ENCODE assay signal across 8 cellular contexts in genomic region chr5:40679998-40680681, GRCh38. TPM values are rescaled to one million over a fixed set of nuclear protein-coding genes. Genes with fewer than 3 reads are reported as not detected.
DNase-seq lines count a peak whose midpoint lies in the region; ATAC-seq and TF ChIP-seq lines count a peak whose summit lies in the region.

No MANE protein-coding gene starts in this region.

- H3K9ac ChIP-seq in liver (ENCODE audit: low read depth in 1 of 2, low read length in 2 of 2), result peak overlapping the region in 1 of 2 donors; percentile 21

- ATAC-seq in GM23338, result peak; percentile 52

- H3K9me3 Mint-ChIP-seq in GM23338 (peaks cover 2% of the 10 kb centered on the region; the same call in 1 of the 3 replicates), brain (peaks cover 0 to 7% (median 0%) of the 10 kb centered on the region in 5 experiments)
- H3K9me3 Mint-ChIP-seq in stimulated activated naive CD8-positive, alpha-beta T cell treated with anti-CD3 and anti-CD28 coated beads, Interleukin-15, Interleukin-2, amounts not matched to agents 100 ng/mL and 50 ng/mL, for 24 hours, result no peaks in the 10 kb centered on the region

- peak overlapping the region; percentile 86 for H3K4me2 ChIP-seq in GM23338

- WGBS in liver, result 2% methylated on average over 40 of the region's 40 CpGs

- DNase-seq in GM23338 (ENCODE audit: low spot score), result peak; percentile 52
- peak; percentile 48 for DNase-seq in NB4 (ENCODE audit: low read depth)
- DNase-seq in NCI-H1930 (lab: John Stamatoyannopoulos, UW), result no peak
- DNase-seq in dermis blood vessel endothelial cell, result no peak

- no peaks in the 10 kb centered on the region for H3K79me2 ChIP-seq in GM23338 (replicated peaks; ENCODE audit: insufficient read depth)

- H3K27ac ChIP-seq in GM23338 (ENCODE audit: low read depth) (no peak overlapping the region), liver (ENCODE audit: low read depth in 1 of 2, low read length in 2 of 2) (peak overlapping the region; percentile 15 to 51)

- no peaks in the 10 kb centered on the region for H3K36me3 ChIP-seq in GM23338 (ENCODE audit: insufficient read depth)
- H3K36me3 ChIP-seq in liver (ENCODE audit: control insufficient read depth in 4 of 4, insufficient read depth in 3 of 4, low read depth in 1 of 4, low read length in 3 of 4), result no peaks in the 10 kb centered on the region

- peak overlapping the region; percentile 97 for H2AFZ ChIP-seq in GM23338

- H3F3A ChIP-seq in GM23338 (replicated peaks; ENCODE audit: low read depth), result 0 out of 2 replicates have a peak, but pooled peaks cover 9% of the 10 kb centered on the region

- H3K27me3 ChIP-seq in GM23338 (ENCODE audit: insufficient read depth), result peaks cover 51% of the 10 kb centered on the region
- H3K27me3 ChIP-seq in liver (ENCODE audit: control insufficient read depth in 4 of 4, insufficient read depth in 4 of 4, low read length in 3 of 4), result peaks cover 0 to 5% (median 2%) of the 10 kb centered on the region in 4 donors

- H3K4me1 Mint-ChIP-seq in GM23338 (peaks cover 35% of the 10 kb centered on the region), brain (peaks cover 57% of the 10 kb centered on the region)
- H3K4me1 Mint-ChIP-seq in stimulated activated naive CD8-positive, alpha-beta T cell treated with anti-CD3 and anti-CD28 coated beads, Interleukin-15, Interleukin-2, amounts not matched to agents 100 ng/mL and 50 ng/mL, for 24 hours (ENCODE audit: low read depth), result peaks cover 51% of the 10 kb centered on the region

- peak overlapping the region; percentile 86 for H3K4me3 Mint-ChIP-seq in GM23338
- peak overlapping the region; percentile 83 to 95 (median 90) for H3K4me3 Mint-ChIP-seq in brain
- H3K4me3 Mint-ChIP-seq in stimulated activated naive CD8-positive, alpha-beta T cell treated with anti-CD3 and anti-CD28 coated beads, Interleukin-15, Interleukin-2, amounts not matched to agents 100 ng/mL and 50 ng/mL, for 24 hours, result peak overlapping the region; percentile 97

- peaks cover 17% of the 10 kb centered on the region for H3K4me1 ChIP-seq in GM23338 (ENCODE audit: insufficient read depth)
- peaks cover 10 to 24% (median 17%) of the 10 kb centered on the region in 4 donors for H3K4me1 ChIP-seq in liver (ENCODE audit: control insufficient read depth in 4 of 4, insufficient read depth in 4 of 4, low read length in 3 of 4)

- no peak overlapping the region for H3K27ac Mint-ChIP-seq in GM23338
- H3K27ac Mint-ChIP-seq in brain, result peak overlapping the region in 1 of 5 experiments; percentile 10
- peak overlapping the region; percentile 99 for H3K27ac Mint-ChIP-seq in stimulated activated naive CD8-positive, alpha-beta T cell treated with anti-CD3 and anti-CD28 coated beads, Interleukin-15, Interleukin-2, amounts not matched to agents 100 ng/mL and 50 ng/mL, for 24 hours

- peak overlapping the region; percentile 80 for H3K4me3 ChIP-seq in GM08714 (ENCODE audit: low read length)
- H3K4me3 ChIP-seq in GM23338, result peak overlapping the region; percentile 57
- peak overlapping the region; percentile 62 for H3K4me3 ChIP-seq in NB4 (ENCODE audit: low read depth, low read length)
- peak overlapping the region; percentile 65 to 73 (median 65) for H3K4me3 ChIP-seq in liver (ENCODE audit: low read depth in 1 of 3, low read length in 3 of 3)

- TF ChIP-seq CTCF in GM23338 (conservative IDR thresholded peaks at IDR 0.05; ENCODE audit: low read depth in 2 of 2), result no peak
- TF ChIP-seq CTCF in NB4 (IDR thresholded peaks at IDR 0.05; ENCODE audit: low read depth, low read length), result no peak
- no peak for TF ChIP-seq CTCF in brain (conservative IDR thresholded peaks at IDR 0.05)
- TF ChIP-seq CTCF in liver (IDR thresholded peaks at IDR 0.05; ENCODE audit: low read depth, low read length, missing input control), result no peak

- H3K27me3 Mint-ChIP-seq in GM23338 (ENCODE audit: insufficient read depth, low read depth, poor library complexity), result peaks cover 38% of the 10 kb centered on the region
- H3K27me3 Mint-ChIP-seq in brain, result peaks cover 90% of the 10 kb centered on the region
- H3K27me3 Mint-ChIP-seq in stimulated activated naive CD8-positive, alpha-beta T cell treated with anti-CD3 and anti-CD28 coated beads, Interleukin-15, Interleukin-2, amounts not matched to agents 100 ng/mL and 50 ng/mL, for 24 hours, result no peaks in the 10 kb centered on the region

- peaks cover 0 to 4% (median under 1%) of the 10 kb centered on the region in 4 donors for H3K9me3 ChIP-seq in liver (ENCODE audit: control insufficient read depth in 4 of 4, low read length in 3 of 4)

- H3K36me3 Mint-ChIP-seq in GM23338 (ENCODE audit: low read depth) (no peaks in the 10 kb centered on the region), brain (no peaks in the 10 kb centered on the region)
- peaks cover 48% of the 10 kb centered on the region for H3K36me3 Mint-ChIP-seq in stimulated activated naive CD8-positive, alpha-beta T cell treated with anti-CD3 and anti-CD28 coated beads, Interleukin-15, Interleukin-2, amounts not matched to agents 100 ng/mL and 50 ng/mL, for 24 hours (ENCODE audit: low read depth)

- TF ChIP-seq POLR2A in NB4 (IDR thresholded peaks at IDR 0.05; ENCODE audit: extremely low read depth, insufficient read length), result no peak

- TF ChIP-seq RAD21 in liver (IDR thresholded peaks at IDR 0.05), result no peak

- H4K20me1 ChIP-seq in GM23338 (replicated peaks; ENCODE audit: insufficient read depth), result peaks cover 5% of the 10 kb centered on the region; the same call in 1 of the 2 replicates

- H3K9me2 ChIP-seq in GM23338 (ENCODE audit: insufficient read depth), result no peaks in the 10 kb centered on the region

TF ChIP-seq in GM23338, 12 proteins besides CTCF, POLR2A, EP300 and RAD21:
- TF ChIP-seq EZH2phosphoT487 (IDR thresholded peaks at IDR 0.05; ENCODE audit: unreplicated experiment), result no peak
- peak; percentile 69 for TF ChIP-seq EZH2 (IDR thresholded peaks at IDR 0.05; ENCODE audit: low read depth, unreplicated experiment)

TF ChIP-seq in liver, 16 proteins besides CTCF, POLR2A, EP300 and RAD21:
- no peak for TF ChIP-seq ATF3 (IDR thresholded peaks at IDR 0.05)
TF ChIP-seq in liver: peak in this region for 0.

RNA-seq across cellular contexts. Expression of gene PTGER4, which starts 0.4 kb away (rescaled TPM):
- total RNA-seq in GM23338 (2014; rRNA removed; shearing (Covaris generic)), result 4.4 and 4.7 TPM in 2 replicates
- polyA plus RNA-seq in GM23338 (2016; fragmentation: Nextera tagmentation; extraction: Ambion mirVana) (0.82 and 1.1 TPM in 2 replicates), brain (ENCODE audit: insufficient read depth, low read depth, low replicate concordance) (1.1 TPM), liver (1 to 10 TPM in 1 of 2 donors, under 1 TPM in 1; 0.60 to 1.9 TPM)
- total RNA-seq in liver (1 to 10 TPM; 3.6 to 6.8 TPM), dermis blood vessel endothelial cell (12.3 and 23.5 TPM in 2 replicates)

Comparison
In these comparisons a context has a peak if more than half of its experiments do, and no peak if none do; other contexts are left out.
1. DNase-seq: peak in GM23338 (single experiment) and NB4 (single experiment); none in NCI-H1930 (0 of 2) and dermis blood vessel endothelial cell (single experiment).
2. Peak in every context shown above with its lines, with median percentiles within 50 percentile points of each other: H3K4me3 ChIP-seq and H3K4me3 Mint-ChIP-seq.